Comparison of ENCODE assay signal across 7 cellular contexts in the genomic region with DNA sequence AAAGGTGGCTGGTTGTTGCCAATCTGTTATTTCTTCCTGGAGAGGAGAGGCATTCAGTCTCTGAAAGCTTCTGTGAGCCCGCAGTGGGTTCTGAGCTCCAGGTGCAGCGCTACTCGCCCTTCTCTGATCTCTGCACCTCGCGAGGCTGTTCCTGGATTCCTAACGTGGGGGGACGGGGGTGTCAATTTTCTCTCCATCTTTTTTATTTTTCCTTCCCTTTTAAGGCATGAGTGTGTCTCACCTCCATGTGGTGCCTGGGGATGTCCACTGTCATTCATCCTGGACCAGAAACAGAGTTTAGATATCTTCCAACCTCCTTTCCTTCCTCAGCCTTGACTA. TPM values are rescaled to one million over a fixed set of nuclear protein-coding genes. Genes with fewer than 3 reads are reported as not detected.
DNase-seq lines count a peak whose midpoint lies in the region; TF ChIP-seq lines count a peak whose summit lies in the region.

No MANE protein-coding gene starts in this region.

- POLR2A ChIA-PET in OCI-LY7 (lab: Charles Lee): no interaction called here

- H3K27ac ChIP-seq in VCaP (peak overlapping the region; percentile 78), sigmoid colon (peak overlapping the region in 3 of 4 donors; percentile 77 to 82 (median 80)), OCI-LY7 (ENCODE audit: low read depth, low read length, poor library complexity, severe bottlenecking) (no peak overlapping the region)

- no peaks in the 10 kb centered on the region for H3K27me3 ChIP-seq in sigmoid colon

- DNase-seq in GM13976 (ENCODE audit: low spot score) (peak; percentile 18), glutamatergic neuron (no peak), sigmoid colon (no peak), mesenteric fat pad (ENCODE audit: low spot score) (no peak), epidermal melanocyte (ENCODE audit: insufficient read length, low spot score) (no peak), OCI-LY7 (ENCODE audit: low spot score) (no peak)

- no peak overlapping the region for H2AFZ ChIP-seq in OCI-LY7 (ENCODE audit: low read length)

- H3K27ac Mint-ChIP-seq in glutamatergic neuron (ENCODE audit: unreplicated experiment): peak overlapping the region; percentile 96

- H3K4me3 ChIP-seq in sigmoid colon (peak overlapping the region in 3 of 4 donors; percentile 51 to 54 (median 53)), OCI-LY7 (ENCODE audit: low read depth, low read length, poor library complexity, severe bottlenecking) (no peak overlapping the region)

- H3K4me1 ChIP-seq in sigmoid colon (peaks cover 0 to 6% (median 0%) of the 10 kb centered on the region in 4 donors), OCI-LY7 (ENCODE audit: insufficient read depth, low read length, poor library complexity, severe bottlenecking) (no peaks in the 10 kb centered on the region)

- no peaks in the 10 kb centered on the region for H3K9me2 ChIP-seq in OCI-LY7 (ENCODE audit: insufficient read depth, low read length)

- H3K36me3 ChIP-seq in sigmoid colon (no peaks in the 10 kb centered on the region), OCI-LY7 (ENCODE audit: insufficient read depth, low read length) (no peaks in the 10 kb centered on the region)

- 3 to 10% methylated on average over 7 of the region's 7 CpGs for WGBS in sigmoid colon, 2 donors

- intact Hi-C loops in sigmoid colon (cut with DNase I): no loop called here
- intact Hi-C loops in OCI-LY7 (cut with micrococcal nuclease; ENCODE audit: unreplicated experiment): no loop called here

- H3K27me3 Mint-ChIP-seq in glutamatergic neuron (ENCODE audit: unreplicated experiment): no peaks in the 10 kb centered on the region

- CTCF ChIA-PET in OCI-LY7 (lab: Charles Lee; ENCODE audit: unreplicated experiment): no interaction called here

- peak overlapping the region; percentile 97 for H3K4me3 Mint-ChIP-seq in glutamatergic neuron (ENCODE audit: unreplicated experiment)

- BruUV-seq in OCI-LY7 (replicated peaks; lab: Mats Ljungman, UMichigan): no TSS peak

- H3K4me2 ChIP-seq in OCI-LY7 (ENCODE audit: low read length): no peak overlapping the region

- peaks cover 10% of the 10 kb centered on the region for H3K36me3 Mint-ChIP-seq in glutamatergic neuron (ENCODE audit: unreplicated experiment)

- H3K9me3 Mint-ChIP-seq in glutamatergic neuron (ENCODE audit: unreplicated experiment): peaks cover 10% of the 10 kb centered on the region

- peaks cover 0 to 18% (median 6%) of the 10 kb centered on the region in 4 donors for H3K9me3 ChIP-seq in sigmoid colon
- H3K9me3 ChIP-seq in OCI-LY7 (ENCODE audit: low read length): no peaks in the 10 kb centered on the region

- H4K20me1 ChIP-seq in OCI-LY7 (ENCODE audit: insufficient read depth, low read length): no peaks in the 10 kb centered on the region

- in situ Hi-C loops in GM13976 (cut with MboI; ENCODE audit: low sequenced_read_pairs, unreplicated experiment): no loop called here

- TF ChIP-seq POLR2A in sigmoid colon (IDR thresholded peaks at IDR 0.05): no peak

- no peaks in the 10 kb centered on the region for H3K79me2 ChIP-seq in OCI-LY7 (ENCODE audit: insufficient read depth, low read depth, low read length)

- H3K4me1 Mint-ChIP-seq in glutamatergic neuron (ENCODE audit: low read depth, unreplicated experiment): no peaks in the 10 kb centered on the region

- TF ChIP-seq CTCF in GM13976 (IDR thresholded peaks at IDR 0.05; ENCODE audit: borderline replicate concordance, control extremely low read depth, extremely low read depth, insufficient read depth, missing control alignments): no peak
- no peak for TF ChIP-seq CTCF in VCaP (conservative IDR thresholded peaks at IDR 0.05)
- no peak for TF ChIP-seq CTCF in glutamatergic neuron (IDR thresholded peaks at IDR 0.05; ENCODE audit: partially characterized antibody, unreplicated experiment)
- no peak for TF ChIP-seq CTCF in sigmoid colon (IDR thresholded peaks at IDR 0.05)
- TF ChIP-seq CTCF in OCI-LY7 (conservative IDR thresholded peaks at IDR 0.05; ENCODE audit: low read length): no peak

- no peak for TF ChIP-seq EP300 in sigmoid colon (IDR thresholded peaks at IDR 0.05)

RNA-seq across cellular contexts. Expression of a gene that starts 0.6 kb away (rescaled TPM):
- total RNA-seq in glutamatergic neuron (ENCODE audit: unreplicated experiment) (5.8 TPM), sigmoid colon (1 to 10 TPM; 2.8 to 7.5 (median 3.5) TPM), mesenteric fat pad (0.13 TPM), OCI-LY7 (2022) (not detected in 2 replicates)
- 1 to 10 TPM in 1 of 3 donors, under 1 TPM in 2; 0.46 to 1.2 (median 0.60) TPM for polyA plus RNA-seq in sigmoid colon
- 0.13 TPM in 1 of 2 replicates, not detected in the other for total RNA-seq in OCI-LY7 (2014; rRNA removed; shearing (Covaris generic))

RNA-seq across cellular contexts. Expression of a gene that starts 44.5 kb away (rescaled TPM):
- total RNA-seq in glutamatergic neuron (ENCODE audit: unreplicated experiment): 14.4 TPM
- total RNA-seq in sigmoid colon: 10 to 100 TPM in 2 of 4 donors, 1 to 10 TPM in 2; 5.8 to 12.7 (median 9.0) TPM
- 1 to 10 TPM; 1.2 to 2.9 (median 1.8) TPM for polyA plus RNA-seq in sigmoid colon
- 3.2 TPM for total RNA-seq in mesenteric fat pad
- 5.1 and 7.7 TPM in 2 replicates for total RNA-seq in OCI-LY7 (2014; rRNA removed; shearing (Covaris generic))
- total RNA-seq in OCI-LY7 (2022): 6.5 and 7.4 TPM in 2 replicates

RNA-seq across cellular contexts. Expression of a gene that starts 48.0 kb away (rescaled TPM):
- 26.4 TPM for total RNA-seq in glutamatergic neuron (ENCODE audit: unreplicated experiment)
- 10 to 100 TPM; 10.9 to 15.0 (median 14.3) TPM for total RNA-seq in sigmoid colon
- polyA plus RNA-seq in sigmoid colon: 1 to 10 TPM; 2.5 to 7.4 (median 4.2) TPM
- total RNA-seq in mesenteric fat pad: 13.8 TPM
- total RNA-seq in OCI-LY7 (2014; rRNA removed; shearing (Covaris generic)): 16.8 and 20.1 TPM in 2 replicates
- 18.5 and 21.2 TPM in 2 replicates for total RNA-seq in OCI-LY7 (2022)
